ENCODE assay signal across 9 cellular contexts in genomic region chr10:62636825-62637248, GRCh38.
DNase-seq lines count a peak whose midpoint lies in the region; ATAC-seq and TF ChIP-seq lines count a peak whose summit lies in the region.
"Had no signal": no experiment of that assay in that cellular context is flagged by ENCODE, and none has a peak within 500 bp of the region (broad histone marks: within the 10 kb centered on the region; RNA-seq: fewer than 3 reads in every experiment).

No MANE protein-coding gene starts in this region.

- H3K27me3 ChIP-seq in mesenchymal stem cell (ENCODE audit: control insufficient read depth in 1 of 2, insufficient read depth in 1 of 2, low read length in 2 of 2), result no peaks in the 10 kb centered on the region

- ATAC-seq in GM19452 (IDR thresholded peaks at IDR 0.05; ENCODE audit: unreplicated experiment), result no peak

- no peaks in the 10 kb centered on the region for H3K79me1 ChIP-seq in mesenchymal stem cell (replicated peaks; ENCODE audit: low read length, poor library complexity, severe bottlenecking)

- H2AK5ac ChIP-seq in mesenchymal stem cell (ENCODE audit: low read length, severe bottlenecking), result no peak overlapping the region

- no peaks in the 10 kb centered on the region for H3K36me3 Mint-ChIP-seq in HFFc6 (ENCODE audit: low read depth)
- H3K36me3 Mint-ChIP-seq in activated naive CD4-positive, alpha-beta T cell treated with anti-CD3 and anti-CD28 coated beads for 36 hours (ENCODE audit: low read depth), result no peaks in the 10 kb centered on the region

- no peak overlapping the region for H3K4me2 ChIP-seq in mesenchymal stem cell (ENCODE audit: low read length, poor library complexity, severe bottlenecking)

- no peak overlapping the region for H2BK15ac ChIP-seq in mesenchymal stem cell (ENCODE audit: low read depth, poor library complexity, severe bottlenecking)

- peaks cover 17% of the 10 kb centered on the region for H3K4me1 Mint-ChIP-seq in HFFc6 (ENCODE audit: low read depth)
- H3K4me1 Mint-ChIP-seq in activated naive CD4-positive, alpha-beta T cell treated with anti-CD3 and anti-CD28 coated beads for 36 hours (ENCODE audit: low read depth), result peaks cover 21% of the 10 kb centered on the region

- H3K9me3 ChIP-seq in mesenchymal stem cell (ENCODE audit: control insufficient read depth, low read length), result no peaks in the 10 kb centered on the region

- no peak overlapping the region for H3K14ac ChIP-seq in mesenchymal stem cell (ENCODE audit: low read length in 2 of 2)

- H3K4me3 ChIP-seq in WI38 (ENCODE audit: low read depth, low read length), result peak overlapping the region; percentile 54
- H3K4me3 ChIP-seq in mesenchymal stem cell (ENCODE audit: insufficient read depth in 1 of 2, low read depth in 1 of 2, low read length in 2 of 2), result peak overlapping the region in 1 of 2 experiments; percentile 62

- peak; percentile 13 to 39 for DNase-seq in AML-193 (lab: John Stamatoyannopoulos, UW)
- no peak for DNase-seq in HFFc6
- no peak for DNase-seq in mesenchymal stem cell
- no peak for DNase-seq in DMS79 treated with DMSO at 0.1 percent for 48 hours (lab: John Stamatoyannopoulos, UW)
- no peak for DNase-seq in activated naive CD4-positive, alpha-beta T cell treated with anti-CD3 and anti-CD28 coated beads for 36 hours
- no peak for DNase-seq in activated CD4-positive, alpha-beta T cell treated with anti-CD3 and anti-CD28 coated beads for 4 hours
- DNase-seq: cerebellar nuclear complex had no signal

- H3K4ac ChIP-seq in mesenchymal stem cell (ENCODE audit: low read depth in 1 of 2, low read length in 2 of 2), result no peak overlapping the region

- no peak overlapping the region for H2BK120ac ChIP-seq in mesenchymal stem cell (ENCODE audit: low read depth, low read length)

- no peak overlapping the region for H2AFZ ChIP-seq in mesenchymal stem cell (ENCODE audit: low read depth, low read length)

- intact Hi-C loops in activated naive CD4-positive, alpha-beta T cell treated with anti-CD3 and anti-CD28 coated beads for 36 hours (cut with micrococcal nuclease), result loop anchor here (1.0 to 10.0 kb wide), 17 partner anchors 27 to 1070 kb away; partner anchors contain the start of genes ADO, ARID5B, EGR2 and NRBF2

- no peak overlapping the region for H4K91ac ChIP-seq in mesenchymal stem cell (ENCODE audit: low read length)

- no peak overlapping the region for H3K23ac ChIP-seq in mesenchymal stem cell (ENCODE audit: low read length in 2 of 2)

- H3K27ac Mint-ChIP-seq in HFFc6, result no peak overlapping the region
- H3K27ac Mint-ChIP-seq in activated naive CD4-positive, alpha-beta T cell treated with anti-CD3 and anti-CD28 coated beads for 36 hours, result no peak overlapping the region

- CTCF ChIA-PET in activated naive CD4-positive, alpha-beta T cell treated with anti-CD3 and anti-CD28 coated beads for 36 hours (lab: Charles Lee), result interaction anchor here (0.7 to 3.6 kb wide), 8 partner anchors 11 to 181 kb away, joined by 3 to 26 read pairs (median 4); partner anchors contain the start of gene EGR2

- no peak overlapping the region for H3K4me3 Mint-ChIP-seq in HFFc6
- no peak overlapping the region for H3K4me3 Mint-ChIP-seq in activated naive CD4-positive, alpha-beta T cell treated with anti-CD3 and anti-CD28 coated beads for 36 hours

- peak; percentile 47 for TF ChIP-seq CTCF in HFFc6 (IDR thresholded peaks at IDR 0.05)
- no peak; the same call in 1 of the 2 replicates for TF ChIP-seq CTCF in WI38 (IDR thresholded peaks at IDR 0.05; ENCODE audit: low read depth, low read length)

- peaks cover 5% of the 10 kb centered on the region for H3K27me3 Mint-ChIP-seq in HFFc6 (ENCODE audit: insufficient read depth)
- no peaks in the 10 kb centered on the region for H3K27me3 Mint-ChIP-seq in activated naive CD4-positive, alpha-beta T cell treated with anti-CD3 and anti-CD28 coated beads for 36 hours (ENCODE audit: low read depth)

- WGBS in mesenchymal stem cell, result 95% methylated on average over 3 of the region's 3 CpGs

- no peak overlapping the region for H3K18ac ChIP-seq in mesenchymal stem cell (ENCODE audit: low read depth in 1 of 2, low read length in 2 of 2)

- H2BK5ac ChIP-seq in mesenchymal stem cell (ENCODE audit: low read depth, low read length, poor library complexity, severe bottlenecking), result no peak overlapping the region

- peaks cover 3% of the 10 kb centered on the region for H3K4me1 ChIP-seq in mesenchymal stem cell (ENCODE audit: control insufficient read depth, insufficient read depth, low read depth, low read length)

- H3K36me3 ChIP-seq in mesenchymal stem cell (ENCODE audit: control insufficient read depth in 1 of 2, insufficient read depth in 2 of 2, low read depth in 1 of 2, low read length in 2 of 2), result no peaks in the 10 kb centered on the region

- peak overlapping the region; percentile 84 for H3K9ac ChIP-seq in mesenchymal stem cell (ENCODE audit: low read length)

- no peak overlapping the region for H4K8ac ChIP-seq in mesenchymal stem cell (ENCODE audit: low read length)

- H3K9me3 Mint-ChIP-seq in HFFc6, result no peaks in the 10 kb centered on the region
- H3K9me3 Mint-ChIP-seq in activated naive CD4-positive, alpha-beta T cell treated with anti-CD3 and anti-CD28 coated beads for 36 hours, result no peaks in the 10 kb centered on the region

- no peak overlapping the region for H3K27ac ChIP-seq in mesenchymal stem cell (ENCODE audit: low read length, poor library complexity, severe bottlenecking)

- no peak overlapping the region for H2BK12ac ChIP-seq in mesenchymal stem cell (ENCODE audit: low read length in 2 of 2)

Comparison
In these comparisons a context has a peak if more than half of its experiments do, and no peak if none do; other contexts are left out.
1. DNase-seq: peak in AML-193 (2 of 2); none in HFFc6 (single experiment), mesenchymal stem cell (single experiment), DMS79 treated with DMSO at 0.1 percent for 48 hours (single experiment), activated naive CD4-positive, alpha-beta T cell treated with anti-CD3 and anti-CD28 coated beads for 36 hours (single experiment) and activated CD4-positive, alpha-beta T cell treated with anti-CD3 and anti-CD28 coated beads for 4 hours (0 of 2).